8 cellular contexts compared by ENCODE assay signal in the genomic region with DNA sequence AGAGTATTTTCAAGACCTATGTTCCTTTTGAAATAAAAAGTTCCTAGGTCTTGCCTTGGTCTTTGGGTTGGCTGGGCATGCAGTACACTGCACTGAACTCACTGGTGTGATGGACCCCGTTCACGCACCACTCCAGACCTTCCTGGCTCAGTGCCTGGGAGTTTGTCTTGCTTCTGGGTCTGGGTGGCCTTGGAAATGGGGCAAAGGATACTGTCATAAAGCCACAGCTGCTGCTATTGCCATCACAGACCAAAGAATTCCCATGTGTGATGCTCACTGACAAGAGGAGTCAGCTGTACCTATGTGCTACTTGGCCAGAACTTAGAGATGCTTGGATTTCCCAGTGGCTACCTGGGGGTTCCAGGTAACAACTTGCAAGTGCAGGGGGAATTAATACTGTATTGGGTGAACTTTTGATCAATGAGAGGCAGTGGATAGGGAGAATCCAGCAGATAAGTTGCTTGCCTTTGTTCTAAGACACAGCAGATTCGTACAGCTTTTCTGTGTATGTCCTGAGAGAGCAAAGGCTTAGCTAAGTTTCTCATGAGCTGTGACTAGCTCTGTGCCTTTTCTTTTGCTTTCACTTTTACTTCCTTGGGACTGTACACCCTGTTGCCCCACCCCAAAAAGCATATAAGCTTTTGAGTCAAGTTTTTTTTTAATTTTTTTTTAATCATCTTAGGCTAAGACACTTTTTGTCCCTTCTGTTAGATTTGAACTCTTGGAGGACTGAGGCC.
DNase-seq lines count a peak whose midpoint lies in the region; ATAC-seq, FAIRE-seq and TF ChIP-seq lines count a peak whose summit lies in the region.

No MANE protein-coding gene starts in this region.

- DNase-seq in right lobe of liver (no peak), HepG2 (ENCODE audit: low spot score) (no peak), NAMALWA (ENCODE audit: low spot score) (peak; percentile 20), transverse colon (no peak), COLO668 (lab: John Stamatoyannopoulos, UW; ENCODE audit: unreplicated experiment) (no peak), D341Med (ENCODE audit: low spot score) (no peak), amniotic stem cell (lab: John Stamatoyannopoulos, UW) (no peak)
- DNase-seq in central memory CD4-positive, alpha-beta T cell, result peak; percentile 69

- intact Hi-C loops in right lobe of liver (cut with DNase I) (no loop called here), HepG2 (cut with micrococcal nuclease; ENCODE audit: unreplicated experiment) (no loop called here), transverse colon (cut with DNase I; ENCODE audit: low total_unique reads) (no loop called here)

- H3K79me2 ChIP-seq in HepG2 (ENCODE audit: insufficient read depth, low read length), result no peaks in the 10 kb centered on the region

- no peak overlapping the region for H3K4me3 ChIP-seq in right lobe of liver
- no peak overlapping the region for H3K4me3 ChIP-seq in HepG2 (replicated peaks in 1 of 3; ENCODE audit: insufficient read depth in 1 of 3, low read depth in 2 of 3, low read length in 3 of 3)
- peak overlapping the region in 1 of 4 donors; percentile 4 for H3K4me3 ChIP-seq in transverse colon

- no peaks in the 10 kb centered on the region for H3K4me1 ChIP-seq in right lobe of liver
- peaks cover 21% of the 10 kb centered on the region for H3K4me1 ChIP-seq in HepG2 (ENCODE audit: insufficient read depth, low read length)
- H3K4me1 ChIP-seq in transverse colon, result peaks cover 0 to 11% (median 0%) of the 10 kb centered on the region in 4 donors

- POLR2A ChIA-PET in HepG2 (lab: Yijun Ruan, JAX), result interaction anchor here (1.0 kb wide), 1 partner anchor 45 kb away, joined by 3 read pairs; no protein-coding TSS in a partner anchor

- no peak for TF ChIP-seq RAD21 in HepG2 (CRISPR knock-in tag; IDR thresholded peaks at IDR 0.05)

- no peak overlapping the region for H3K9ac ChIP-seq in HepG2 (ENCODE audit: insufficient read depth, low read depth, low read length)

- no peak for FAIRE-seq in HepG2 (lab: Jason Lieb, UNC)

- H3K27ac ChIP-seq in right lobe of liver (no peak overlapping the region), HepG2 (ENCODE audit: extremely low read length, insufficient read depth, low read length) (no peak overlapping the region), transverse colon (peak overlapping the region in 3 of 4 donors; percentile 17 to 48 (median 37))

- no peaks in the 10 kb centered on the region for H3K9me3 ChIP-seq in right lobe of liver
- no peaks in the 10 kb centered on the region for H3K9me3 ChIP-seq in HepG2 (ENCODE audit: low read length)
- no peaks in the 10 kb centered on the region for H3K9me3 ChIP-seq in transverse colon

- no TSS peak for BruUV-seq in HepG2 (replicated peaks; lab: Mats Ljungman, UMichigan)

- CTCF ChIA-PET in HepG2 (lab: Yijun Ruan, JAX; ENCODE audit: low intra/inter-chr PET ratio, low total read pairs), result no interaction called here

- H3K27me3 ChIP-seq in right lobe of liver, result no peaks in the 10 kb centered on the region
- no peaks in the 10 kb centered on the region for H3K27me3 ChIP-seq in HepG2 (ENCODE audit: control insufficient read depth in 1 of 2, insufficient read depth in 2 of 2, low read length in 2 of 2)
- no peaks in the 10 kb centered on the region for H3K27me3 ChIP-seq in transverse colon

- 63% methylated on average over 1 of the region's 3 CpGs for WGBS in right lobe of liver (ENCODE audit: insufficient coverage, low coverage, low lambda C conversion rate, missing lambda C conversion rate)
- 87% methylated on average over 3 of the region's 3 CpGs for WGBS in HepG2 (ENCODE audit: low lambda C conversion rate)
- 30 to 33% methylated on average over 3 of the region's 3 CpGs for WGBS in transverse colon (ENCODE audit: low coverage in 1 of 2), 2 donors

- no peak for TF ChIP-seq CTCF in right lobe of liver (IDR thresholded peaks at IDR 0.05)
- TF ChIP-seq CTCF in HepG2 (CRISPR knock-in tag; IDR thresholded peaks at IDR 0.05), result no peak
- TF ChIP-seq CTCF in transverse colon (IDR thresholded peaks at IDR 0.05), result no peak

- ATAC-seq in right lobe of liver (peak in 3 of 4 donors; percentile 51 to 69 (median 53)), HepG2 (no peak)

- TF ChIP-seq POLR2A in right lobe of liver (IDR thresholded peaks at IDR 0.05) (no peak), HepG2 (IDR thresholded peaks at IDR 0.05; ENCODE audit: insufficient read depth in 1 of 2, low read depth in 2 of 2, low read length in 2 of 2) (no peak), transverse colon (IDR thresholded peaks at IDR 0.05) (no peak)

- in situ Hi-C loops in HepG2 (cut with HindIII; ENCODE audit: extremely low pct_ligation_motif_present, low pct_unique_long_range_greater_than_20kb) (no loop called here), transverse colon (cut with MboI; ENCODE audit: low pct_ligation_motif_present in 1 of 4, low pct_unique_long_range_greater_than_20kb in 1 of 4, low sequenced_read_pairs in 3 of 4) (no loop called here)

- no peak overlapping the region for H3K4me2 ChIP-seq in HepG2 (ENCODE audit: low read depth, low read length)

- H2AFZ ChIP-seq in HepG2 (ENCODE audit: low read length), result no peak overlapping the region

- TF ChIP-seq EP300 in HepG2 (IDR thresholded peaks at IDR 0.05; ENCODE audit: low read depth in 2 of 2, low read length in 2 of 2) (no peak), HepG2 (CRISPR knock-in tag; IDR thresholded peaks at IDR 0.05; ENCODE audit: borderline replicate concordance) (no peak), transverse colon (IDR thresholded peaks at IDR 0.05; ENCODE audit: low read depth) (no peak)

- no peaks in the 10 kb centered on the region for H4K20me1 ChIP-seq in HepG2 (ENCODE audit: insufficient read depth, low read length)

- no peaks in the 10 kb centered on the region for H3K36me3 ChIP-seq in right lobe of liver
- H3K36me3 ChIP-seq in HepG2 (replicated peaks in 1 of 2; ENCODE audit: control insufficient read depth in 1 of 2, insufficient read depth in 2 of 2, low read length in 2 of 2), result no peaks in the 10 kb centered on the region
- no peaks in the 10 kb centered on the region for H3K36me3 ChIP-seq in transverse colon

TF ChIP-seq in HepG2, 621 proteins besides CTCF, POLR2A, EP300 and RAD21:
- TF ChIP-seq, protein P1, sequence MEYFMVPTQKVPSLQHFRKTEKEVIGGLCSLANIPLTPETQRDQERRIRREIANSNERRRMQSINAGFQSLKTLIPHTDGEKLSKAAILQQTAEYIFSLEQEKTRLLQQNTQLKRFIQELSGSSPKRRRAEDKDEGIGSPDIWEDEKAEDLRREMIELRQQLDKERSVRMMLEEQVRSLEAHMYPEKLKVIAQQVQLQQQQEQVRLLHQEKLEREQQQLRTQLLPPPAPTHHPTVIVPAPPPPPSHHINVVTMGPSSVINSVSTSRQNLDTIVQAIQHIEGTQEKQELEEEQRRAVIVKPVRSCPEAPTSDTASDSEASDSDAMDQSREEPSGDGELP (IDR thresholded peaks at IDR 0.05; ENCODE audit: borderline replicate concordance, low read depth), result no peak
- no peak for TF ChIP-seq ZSCAN25 (CRISPR knock-in tag; IDR thresholded peaks at IDR 0.05)
- TF ChIP-seq AGO1 (IDR thresholded peaks at IDR 0.05; ENCODE audit: low read depth, low read length, poor library complexity, severe bottlenecking), result no peak
- TF ChIP-seq ZNF225 (CRISPR knock-in tag; IDR thresholded peaks at IDR 0.05), result no peak
- TF ChIP-seq GFI1 (CRISPR knock-in tag; IDR thresholded peaks at IDR 0.05; ENCODE audit: borderline replicate concordance), result no peak
- no peak for TF ChIP-seq TARDBP (CRISPR knock-in tag; IDR thresholded peaks at IDR 0.05)
- TF ChIP-seq MLLT10 (CRISPR knock-in tag; IDR thresholded peaks at IDR 0.05), result no peak
- no peak for TF ChIP-seq ZBTB7A (CRISPR knock-in tag; IDR thresholded peaks at IDR 0.05)
- no peak for TF ChIP-seq PITX1 (CRISPR knock-in tag; IDR thresholded peaks at IDR 0.05)
- TF ChIP-seq, protein P2, sequence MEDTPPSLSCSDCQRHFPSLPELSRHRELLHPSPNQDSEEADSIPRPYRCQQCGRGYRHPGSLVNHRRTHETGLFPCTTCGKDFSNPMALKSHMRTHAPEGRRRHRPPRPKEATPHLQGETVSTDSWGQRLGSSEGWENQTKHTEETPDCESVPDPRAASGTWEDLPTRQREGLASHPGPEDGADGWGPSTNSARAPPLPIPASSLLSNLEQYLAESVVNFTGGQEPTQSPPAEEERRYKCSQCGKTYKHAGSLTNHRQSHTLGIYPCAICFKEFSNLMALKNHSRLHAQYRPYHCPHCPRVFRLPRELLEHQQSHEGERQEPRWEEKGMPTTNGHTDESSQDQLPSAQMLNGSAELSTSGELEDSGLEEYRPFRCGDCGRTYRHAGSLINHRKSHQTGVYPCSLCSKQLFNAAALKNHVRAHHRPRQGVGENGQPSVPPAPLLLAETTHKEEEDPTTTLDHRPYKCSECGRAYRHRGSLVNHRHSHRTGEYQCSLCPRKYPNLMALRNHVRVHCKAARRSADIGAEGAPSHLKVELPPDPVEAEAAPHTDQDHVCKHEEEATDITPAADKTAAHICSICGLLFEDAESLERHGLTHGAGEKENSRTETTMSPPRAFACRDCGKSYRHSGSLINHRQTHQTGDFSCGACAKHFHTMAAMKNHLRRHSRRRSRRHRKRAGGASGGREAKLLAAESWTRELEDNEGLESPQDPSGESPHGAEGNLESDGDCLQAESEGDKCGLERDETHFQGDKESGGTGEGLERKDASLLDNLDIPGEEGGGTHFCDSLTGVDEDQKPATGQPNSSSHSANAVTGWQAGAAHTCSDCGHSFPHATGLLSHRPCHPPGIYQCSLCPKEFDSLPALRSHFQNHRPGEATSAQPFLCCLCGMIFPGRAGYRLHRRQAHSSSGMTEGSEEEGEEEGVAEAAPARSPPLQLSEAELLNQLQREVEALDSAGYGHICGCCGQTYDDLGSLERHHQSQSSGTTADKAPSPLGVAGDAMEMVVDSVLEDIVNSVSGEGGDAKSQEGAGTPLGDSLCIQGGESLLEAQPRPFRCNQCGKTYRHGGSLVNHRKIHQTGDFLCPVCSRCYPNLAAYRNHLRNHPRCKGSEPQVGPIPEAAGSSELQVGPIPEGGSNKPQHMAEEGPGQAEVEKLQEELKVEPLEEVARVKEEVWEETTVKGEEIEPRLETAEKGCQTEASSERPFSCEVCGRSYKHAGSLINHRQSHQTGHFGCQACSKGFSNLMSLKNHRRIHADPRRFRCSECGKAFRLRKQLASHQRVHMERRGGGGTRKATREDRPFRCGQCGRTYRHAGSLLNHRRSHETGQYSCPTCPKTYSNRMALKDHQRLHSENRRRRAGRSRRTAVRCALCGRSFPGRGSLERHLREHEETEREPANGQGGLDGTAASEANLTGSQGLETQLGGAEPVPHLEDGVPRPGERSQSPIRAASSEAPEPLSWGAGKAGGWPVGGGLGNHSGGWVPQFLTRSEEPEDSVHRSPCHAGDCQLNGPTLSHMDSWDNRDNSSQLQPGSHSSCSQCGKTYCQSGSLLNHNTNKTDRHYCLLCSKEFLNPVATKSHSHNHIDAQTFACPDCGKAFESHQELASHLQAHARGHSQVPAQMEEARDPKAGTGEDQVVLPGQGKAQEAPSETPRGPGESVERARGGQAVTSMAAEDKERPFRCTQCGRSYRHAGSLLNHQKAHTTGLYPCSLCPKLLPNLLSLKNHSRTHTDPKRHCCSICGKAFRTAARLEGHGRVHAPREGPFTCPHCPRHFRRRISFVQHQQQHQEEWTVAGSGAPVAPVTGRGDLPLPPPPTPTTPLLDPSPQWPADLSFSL (CRISPR knock-in tag; IDR thresholded peaks at IDR 0.05), result no peak
- TF ChIP-seq ZNF530 (CRISPR knock-in tag; IDR thresholded peaks at IDR 0.05; ENCODE audit: low read depth), result no peak
TF ChIP-seq in HepG2: peak in this region for 0.

Comparison
In these comparisons a context has a peak if more than half of its experiments do, and no peak if none do; other contexts are left out.
1. DNase-seq: peak in NAMALWA (single experiment) and central memory CD4-positive, alpha-beta T cell (single experiment); none in right lobe of liver (0 of 3), HepG2 (single experiment), transverse colon (single experiment), COLO668 (single experiment), D341Med (single experiment) and amniotic stem cell (single experiment).
2. H3K27ac ChIP-seq: peak in transverse colon (3 of 4); none in right lobe of liver (0 of 3) and HepG2 (single experiment).